20 cellular contexts compared by ENCODE assay signal in the genomic region with DNA sequence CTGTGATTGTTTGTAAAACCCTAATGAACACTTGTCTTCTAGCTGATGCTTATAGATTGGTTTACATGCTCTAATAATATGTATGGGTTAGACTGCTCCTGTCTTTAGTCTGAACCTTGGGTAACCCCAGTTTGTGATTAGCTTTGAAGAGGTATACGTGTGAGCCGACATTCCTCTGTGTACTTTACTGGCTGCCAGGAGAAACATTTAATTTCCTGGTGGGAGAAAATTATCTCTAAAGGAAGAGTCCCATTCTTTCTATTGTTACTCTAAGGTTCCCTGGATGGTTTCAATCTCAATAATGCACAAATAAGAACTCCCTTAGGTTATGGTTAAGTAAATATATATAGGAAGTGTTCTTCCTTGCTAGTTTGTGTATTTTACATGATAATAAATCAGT.
"Had no signal": no experiment of that assay in that cellular context is flagged by ENCODE, and none has a peak within 500 bp of the region (broad histone marks: within the 10 kb centered on the region; RNA-seq: fewer than 3 reads in every experiment).

No MANE protein-coding gene starts in this region.

- H3K36me3 ChIP-seq: heart left ventricle, left ventricle myocardium inferior, prostate gland, stomach, thoracic aorta, transverse colon had no signal

- H3K79me2 ChIP-seq: parathyroid adenoma had no signal

- DNase-seq: erythroblast; foreskin melanocyte; heart left ventricle; hypothalamus; kidney; left cardiac atrium; left ventricle myocardium inferior; mesenchymal stem cell; midbrain; retina; stimulated activated naive CD4-positive, alpha-beta T cell; stomach; substantia nigra; transverse colon had no signal

- H3K27me3 Mint-ChIP-seq: natural killer cell treated with Interleukin-12 subunit alpha and Interleukin-12 subunit beta and Interleukin-15 and Interleukin-18, amount 100 ng/mL, for 72 hours had no signal

- H3K4me1 ChIP-seq: left ventricle myocardium inferior, parathyroid adenoma, prostate gland, stomach, transverse colon had no signal

- H3K27ac ChIP-seq: heart left ventricle, left ventricle myocardium inferior, parathyroid adenoma, prostate gland, skin epidermis, stomach, thoracic aorta, transverse colon had no signal

- H3K27me3 ChIP-seq: heart left ventricle, stomach, transverse colon had no signal

- H3K4me3 Mint-ChIP-seq: natural killer cell treated with Interleukin-12 subunit alpha and Interleukin-12 subunit beta and Interleukin-15 and Interleukin-18, amount 100 ng/mL, for 72 hours had no signal

- H3K9ac ChIP-seq: parathyroid adenoma had no signal

- H3K9me3 ChIP-seq: prostate gland, thoracic aorta had no signal

- H3K4me3 ChIP-seq: heart left ventricle, left ventricle myocardium inferior, lung, prostate gland, skin epidermis, stomach, thoracic aorta, transverse colon had no signal

- H2AFZ ChIP-seq: parathyroid adenoma had no signal

- H3K27ac Mint-ChIP-seq: natural killer cell treated with Interleukin-12 subunit alpha and Interleukin-12 subunit beta and Interleukin-15 and Interleukin-18, amount 100 ng/mL, for 72 hours had no signal
